In genomic region chr2:206765242-206766056, GRCh38 we compare ENCODE assay signal across 1 cellular context.
TF ChIP-seq lines count a peak whose summit lies in the region.

Gene FASTKD2 (plus strand): TSS chr2:206765606. CDS start chr2:206766694, 1,088 bp downstream.
Gene MDH1B (minus strand): TSS chr2:206765328. CDS start chr2:206765271, 57 bp downstream.

TF ChIP-seq in HepG2, 621 proteins besides CTCF, POLR2A, EP300 and RAD21 (continued from another document and continues in another):
- TF ChIP-seq, protein P1, sequence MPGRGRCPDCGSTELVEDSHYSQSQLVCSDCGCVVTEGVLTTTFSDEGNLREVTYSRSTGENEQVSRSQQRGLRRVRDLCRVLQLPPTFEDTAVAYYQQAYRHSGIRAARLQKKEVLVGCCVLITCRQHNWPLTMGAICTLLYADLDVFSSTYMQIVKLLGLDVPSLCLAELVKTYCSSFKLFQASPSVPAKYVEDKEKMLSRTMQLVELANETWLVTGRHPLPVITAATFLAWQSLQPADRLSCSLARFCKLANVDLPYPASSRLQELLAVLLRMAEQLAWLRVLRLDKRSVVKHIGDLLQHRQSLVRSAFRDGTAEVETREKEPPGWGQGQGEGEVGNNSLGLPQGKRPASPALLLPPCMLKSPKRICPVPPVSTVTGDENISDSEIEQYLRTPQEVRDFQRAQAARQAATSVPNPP (CRISPR knock-in tag; IDR thresholded peaks at IDR 0.05) = no peak
- TF ChIP-seq ZNF549 (CRISPR knock-in tag; IDR thresholded peaks at IDR 0.05) = no peak
- TF ChIP-seq, protein P2, sequence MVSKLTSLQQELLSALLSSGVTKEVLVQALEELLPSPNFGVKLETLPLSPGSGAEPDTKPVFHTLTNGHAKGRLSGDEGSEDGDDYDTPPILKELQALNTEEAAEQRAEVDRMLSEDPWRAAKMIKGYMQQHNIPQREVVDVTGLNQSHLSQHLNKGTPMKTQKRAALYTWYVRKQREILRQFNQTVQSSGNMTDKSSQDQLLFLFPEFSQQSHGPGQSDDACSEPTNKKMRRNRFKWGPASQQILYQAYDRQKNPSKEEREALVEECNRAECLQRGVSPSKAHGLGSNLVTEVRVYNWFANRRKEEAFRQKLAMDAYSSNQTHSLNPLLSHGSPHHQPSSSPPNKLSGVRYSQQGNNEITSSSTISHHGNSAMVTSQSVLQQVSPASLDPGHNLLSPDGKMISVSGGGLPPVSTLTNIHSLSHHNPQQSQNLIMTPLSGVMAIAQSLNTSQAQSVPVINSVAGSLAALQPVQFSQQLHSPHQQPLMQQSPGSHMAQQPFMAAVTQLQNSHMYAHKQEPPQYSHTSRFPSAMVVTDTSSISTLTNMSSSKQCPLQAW (CRISPR knock-in tag; IDR thresholded peaks at IDR 0.05) = peak; percentile 62; the same call in 1 of the 2 replicates
- TF ChIP-seq ZNF160 (CRISPR knock-in tag; IDR thresholded peaks at IDR 0.05) = peak; percentile 61
- no peak for TF ChIP-seq MNT (IDR thresholded peaks at IDR 0.05)
- 0 out of 2 replicates have a peak, but pooled peaks have one; percentile 49 for TF ChIP-seq MTF1 (CRISPR knock-in tag; IDR thresholded peaks at IDR 0.05)
- TF ChIP-seq MATR3 (CRISPR knock-in tag; IDR thresholded peaks at IDR 0.05) = no peak
- TF ChIP-seq ZNF260 (CRISPR knock-in tag; IDR thresholded peaks at IDR 0.05; ENCODE audit: borderline replicate concordance, low read depth) = no peak
- TF ChIP-seq GLI4 (CRISPR knock-in tag; IDR thresholded peaks at IDR 0.05; ENCODE audit: borderline replicate concordance) = peak; percentile 36; the same call in 1 of the 2 replicates
- TF ChIP-seq HNF1A (IDR thresholded peaks at IDR 0.05; ENCODE audit: low read depth) = peak; percentile 57; the same call in 1 of the 2 replicates
- TF ChIP-seq HNF1A (CRISPR knock-in tag; IDR thresholded peaks at IDR 0.05; ENCODE audit: borderline replicate concordance) = peak; percentile 68; the same call in 1 of the 2 replicates
- TF ChIP-seq EED (CRISPR knock-in tag; IDR thresholded peaks at IDR 0.05) = 0 out of 2 replicates have a peak, but pooled peaks have one; percentile 66
- peak; percentile 78; the same call in 1 of the 2 replicates for TF ChIP-seq ZBTB3 (CRISPR knock-in tag; IDR thresholded peaks at IDR 0.05; ENCODE audit: borderline replicate concordance, low read depth)
- TF ChIP-seq ZNF496 (CRISPR knock-in tag; IDR thresholded peaks at IDR 0.05; ENCODE audit: insufficient replicate concordance) = no peak
- no peak for TF ChIP-seq ZNF326 (CRISPR knock-in tag; IDR thresholded peaks at IDR 0.05; ENCODE audit: borderline replicate concordance)
- TF ChIP-seq TFE3 (CRISPR knock-in tag; IDR thresholded peaks at IDR 0.05) = peak; percentile 55; the same call in 1 of the 2 replicates
- TF ChIP-seq, protein P3, sequence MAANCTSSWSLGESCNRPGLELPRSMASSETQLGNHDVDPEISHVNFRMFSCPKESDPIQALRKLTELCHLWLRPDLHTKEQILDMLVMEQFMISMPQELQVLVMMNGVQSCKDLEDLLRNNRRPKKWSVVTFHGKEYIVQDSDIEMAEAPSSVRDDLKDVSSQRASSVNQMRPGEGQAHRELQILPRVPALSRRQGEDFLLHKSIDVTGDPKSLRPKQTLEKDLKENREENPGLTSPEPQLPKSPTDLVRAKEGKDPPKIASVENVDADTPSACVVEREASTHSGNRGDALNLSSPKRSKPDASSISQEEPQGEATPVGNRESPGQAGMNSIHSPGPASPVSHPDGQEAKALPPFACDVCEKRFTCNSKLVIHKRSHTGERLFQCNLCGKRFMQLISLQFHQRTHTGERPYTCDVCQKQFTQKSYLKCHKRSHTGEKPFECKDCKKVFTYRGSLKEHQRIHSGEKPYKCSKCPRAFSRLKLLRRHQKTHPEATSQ (CRISPR knock-in tag; IDR thresholded peaks at IDR 0.05; ENCODE audit: borderline replicate concordance) = peak; percentile 95; the same call in 1 of the 2 replicates
- TF ChIP-seq KIAA2018 (CRISPR knock-in tag; IDR thresholded peaks at IDR 0.05; ENCODE audit: borderline replicate concordance) = 0 out of 2 replicates have a peak, but pooled peaks have one; percentile 72
- TF ChIP-seq THAP9 (CRISPR knock-in tag; IDR thresholded peaks at IDR 0.05; ENCODE audit: borderline replicate concordance) = peak; percentile 96
- TF ChIP-seq RXRA (CRISPR knock-in tag; IDR thresholded peaks at IDR 0.05) = no peak; the same call in 1 of the 2 replicates
- peak; percentile 71; the same call in 1 of the 2 replicates for TF ChIP-seq ZNF33B (CRISPR knock-in tag; IDR thresholded peaks at IDR 0.05)
- 0 out of 2 replicates have a peak, but pooled peaks have one; percentile 8 for TF ChIP-seq ZMAT3 (CRISPR knock-in tag; conservative IDR thresholded peaks at IDR 0.05)
- TF ChIP-seq ATF1 (CRISPR knock-in tag; IDR thresholded peaks at IDR 0.05) = peak; percentile 81
- peak; percentile 70 for TF ChIP-seq FOXA3 (CRISPR knock-in tag; IDR thresholded peaks at IDR 0.05)
- TF ChIP-seq ZNF652 (CRISPR knock-in tag; IDR thresholded peaks at IDR 0.05; ENCODE audit: borderline replicate concordance, low read depth) = no peak; the same call in 1 of the 2 replicates
- TF ChIP-seq EEA1 (CRISPR knock-in tag; IDR thresholded peaks at IDR 0.05; ENCODE audit: borderline replicate concordance) = 0 out of 2 replicates have a peak, but pooled peaks have one; percentile 37
- TF ChIP-seq SP140L (CRISPR knock-in tag; IDR thresholded peaks at IDR 0.05; ENCODE audit: borderline replicate concordance) = peak; percentile 82; the same call in 1 of the 2 replicates
- TF ChIP-seq HNRNPL (IDR thresholded peaks at IDR 0.05; ENCODE audit: low read depth, low read length) = no peak
- peak; percentile 91; the same call in 1 of the 2 replicates for TF ChIP-seq SIN3B (IDR thresholded peaks at IDR 0.05; ENCODE audit: low read length)
- TF ChIP-seq NFYC (CRISPR knock-in tag; IDR thresholded peaks at IDR 0.05) = peak; percentile 36; the same call in 1 of the 2 replicates
- TF ChIP-seq ZEB1 (IDR thresholded peaks at IDR 0.05; ENCODE audit: insufficient replicate concordance, low read depth) = peak; percentile 69
- no peak for TF ChIP-seq RAD51 (IDR thresholded peaks at IDR 0.05; ENCODE audit: borderline replicate concordance)
